In the genomic region with DNA sequence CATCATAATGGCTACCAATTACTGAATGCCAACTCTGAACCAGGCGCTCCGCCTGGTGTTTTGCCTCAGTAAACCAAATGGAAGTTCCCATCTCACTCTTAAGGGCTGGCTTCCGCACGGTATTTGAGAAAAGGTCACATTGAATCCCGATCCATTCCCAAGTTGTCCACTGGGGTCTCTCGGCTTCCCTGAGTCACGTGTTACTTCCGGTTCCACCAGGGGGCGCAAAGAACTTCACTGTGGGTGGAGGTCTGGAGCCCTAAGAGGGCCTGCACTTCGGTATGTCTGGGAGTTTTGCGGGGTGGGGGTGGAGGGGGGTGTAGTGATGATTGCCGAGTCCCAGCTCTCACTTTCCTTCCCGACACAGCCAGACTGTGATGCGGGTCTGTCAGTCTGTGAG, we compare ENCODE assay signal across 10 cellular contexts. TPM values are rescaled to one million over a fixed set of nuclear protein-coding genes. Genes with fewer than 3 reads are reported as not detected.
DNase-seq lines count a peak whose midpoint lies in the region; ATAC-seq and TF ChIP-seq lines count a peak whose summit lies in the region.
"Had no signal": no experiment of that assay in that cellular context is flagged by ENCODE, and none has a peak within 500 bp of the region (broad histone marks: within the 10 kb centered on the region; RNA-seq: fewer than 3 reads in every experiment).

No MANE protein-coding gene starts in this region.

- ATAC-seq in GM21786 (IDR thresholded peaks at IDR 0.05; ENCODE audit: unreplicated experiment) (no peak), HG03432 (IDR thresholded peaks at IDR 0.05; ENCODE audit: unreplicated experiment) (no peak)
- ATAC-seq: sciatic nerve, T-cell had no signal

- H3K4me3 Mint-ChIP-seq in endothelial cell (ENCODE audit: unreplicated experiment): no peak overlapping the region
- H3K4me3 Mint-ChIP-seq: T-cell had no signal

- DNase-seq in A172 (ENCODE audit: low spot score): peak; percentile 14
- DNase-seq in D341Med (ENCODE audit: low spot score): peak; percentile 30
- peak; percentile 50 for DNase-seq in NCI-H69 (lab: John Stamatoyannopoulos, UW)
- peak; percentile 20 for DNase-seq in endothelial cell (ENCODE audit: low spot score)
- no peak for DNase-seq in posterior cingulate gyrus
- no peak for DNase-seq in T-helper 9 cell
- DNase-seq: T-cell had no signal

- H3K27me3 Mint-ChIP-seq in endothelial cell (ENCODE audit: unreplicated experiment): peaks cover 1% of the 10 kb centered on the region

- intact Hi-C loops in posterior cingulate gyrus (cut with DNase I): no loop called here

- no peak overlapping the region for H3K27ac Mint-ChIP-seq in endothelial cell (ENCODE audit: unreplicated experiment)
- H3K27ac Mint-ChIP-seq: T-cell had no signal

- TF ChIP-seq CTCF in endothelial cell (IDR thresholded peaks at IDR 0.05; ENCODE audit: unreplicated experiment): peak; percentile 55

- no peaks in the 10 kb centered on the region for H3K4me1 Mint-ChIP-seq in endothelial cell (ENCODE audit: unreplicated experiment)
- H3K4me1 Mint-ChIP-seq: T-cell had no signal

- no peaks in the 10 kb centered on the region for H3K9me3 Mint-ChIP-seq in endothelial cell (ENCODE audit: unreplicated experiment)
- H3K9me3 Mint-ChIP-seq: T-cell had no signal

- H3K36me3 Mint-ChIP-seq in endothelial cell (ENCODE audit: low read depth, unreplicated experiment): no peaks in the 10 kb centered on the region
- H3K36me3 Mint-ChIP-seq: T-cell had no signal

RNA-seq across cellular contexts. Expression of gene NHS, which starts 13.4 kb away (rescaled TPM):
- 3.0 and 3.1 TPM in 2 replicates for total RNA-seq in A172 (2014; rRNA removed; shearing (Covaris generic))
- total RNA-seq in endothelial cell (ENCODE audit: unreplicated experiment): 5.3 TPM

Comparison
In these comparisons a context has a peak if more than half of its experiments do, and no peak if none do; other contexts are left out.
1. DNase-seq: peak in A172 (single experiment), D341Med (single experiment), NCI-H69 (single experiment) and endothelial cell (single experiment); none in posterior cingulate gyrus (0 of 10) and T-helper 9 cell (single experiment).